Comparison of ENCODE assay signal across 2 cellular contexts in genomic region chr6:119273287-119273686, GRCh38.
TF ChIP-seq lines count a peak whose summit lies in the region.

No MANE protein-coding gene starts in this region.

TF ChIP-seq in HepG2, 621 proteins besides CTCF, POLR2A, EP300 and RAD21:
- TF ChIP-seq SNAPC5 (CRISPR knock-in tag; IDR thresholded peaks at IDR 0.05; ENCODE audit: borderline replicate concordance), result no peak
- TF ChIP-seq AGO2 (optimal IDR thresholded peaks at IDR 0.05; ENCODE audit: low read depth, low read length), result peak; percentile 40
- no peak for TF ChIP-seq STAG1 (CRISPR knock-in tag; IDR thresholded peaks at IDR 0.05)
- TF ChIP-seq HOXD1 (CRISPR knock-in tag; IDR thresholded peaks at IDR 0.05), result no peak

TF ChIP-seq in K562, 482 proteins besides CTCF, POLR2A, EP300 and RAD21:
- no peak for TF ChIP-seq MAFF (IDR thresholded peaks at IDR 0.05; ENCODE audit: low read length)
- no peak for TF ChIP-seq CAMTA2 (CRISPR knock-in tag; conservative IDR thresholded peaks at IDR 0.05)
- TF ChIP-seq RBM22 (IDR thresholded peaks at IDR 0.05; ENCODE audit: low read depth, low read length, poor library complexity, severe bottlenecking), result peak; percentile 14
- 0 out of 2 replicates have a peak, but pooled peaks have one; percentile 17 for TF ChIP-seq POLR2G (IDR thresholded peaks at IDR 0.05; ENCODE audit: low read depth, low read length)
- no peak for TF ChIP-seq MCM5 (IDR thresholded peaks at IDR 0.05; ENCODE audit: low read depth)
- no peak for TF ChIP-seq RFX5 (IDR thresholded peaks at IDR 0.05; ENCODE audit: low read depth, low read length)
- TF ChIP-seq E2F5 (CRISPR knock-in tag; IDR thresholded peaks at IDR 0.05), result no peak
